9 cellular contexts compared by ENCODE assay signal in the genomic region with DNA sequence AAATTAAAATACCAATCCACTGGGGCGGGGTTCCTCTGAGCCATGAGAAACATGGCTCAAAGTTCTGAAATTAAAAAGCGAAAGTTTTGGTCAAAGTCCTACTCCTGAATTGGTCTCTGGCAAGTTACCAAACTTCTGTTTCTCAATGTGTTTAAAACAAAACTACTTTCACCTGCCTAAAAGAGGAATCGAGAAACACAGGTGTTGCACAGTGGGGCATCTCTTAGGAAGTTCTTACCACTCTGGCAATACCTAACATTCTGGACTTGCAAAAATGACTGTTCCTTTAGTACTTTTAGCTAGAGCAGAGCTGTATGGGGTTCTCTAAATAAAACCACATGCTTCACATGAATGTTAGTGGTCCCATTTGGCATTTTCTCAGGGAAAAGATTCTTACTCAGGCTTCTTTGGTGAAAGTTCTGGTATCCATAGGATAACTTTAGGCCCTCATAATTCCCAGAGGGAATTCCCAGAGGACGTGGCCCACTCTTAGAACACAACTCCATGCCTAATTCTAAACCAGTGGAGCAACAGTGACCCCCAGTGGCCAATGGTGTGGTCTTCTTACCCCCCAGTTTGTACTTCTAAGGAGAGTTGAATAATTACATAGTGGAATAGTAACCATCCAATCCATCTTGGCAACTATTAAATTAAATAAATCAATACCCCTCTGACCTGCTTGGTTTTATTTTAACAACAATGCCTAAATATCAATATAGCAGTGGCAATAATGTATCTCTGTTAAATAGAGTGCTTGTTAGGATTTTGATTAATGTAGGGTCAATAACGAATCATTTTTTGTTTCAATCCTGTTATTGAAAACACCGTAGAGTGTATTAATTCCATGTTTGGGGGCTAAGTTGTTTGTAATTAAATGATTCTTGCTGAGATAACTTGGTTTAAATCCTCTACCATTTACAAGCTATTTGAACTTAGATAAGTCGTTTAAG. TPM values are rescaled to one million over a fixed set of nuclear protein-coding genes. Genes with fewer than 3 reads are reported as not detected.
DNase-seq lines count a peak whose midpoint lies in the region; ATAC-seq, FAIRE-seq and TF ChIP-seq lines count a peak whose summit lies in the region.
"Had no signal": no experiment of that assay in that cellular context is flagged by ENCODE, and none has a peak within 500 bp of the region (broad histone marks: within the 10 kb centered on the region; RNA-seq: fewer than 3 reads in every experiment).

No MANE protein-coding gene starts in this region.

- H3K27ac ChIP-seq in CD4-positive, alpha-beta memory T cell (ENCODE audit: low read depth, low read length), result no peak overlapping the region

- peaks cover 4 to 5% of the 10 kb centered on the region in 2 donors for H3K27me3 Mint-ChIP-seq in CD4-positive, alpha-beta memory T cell
- peaks cover 2% of the 10 kb centered on the region for H3K27me3 Mint-ChIP-seq in activated CD4-positive, alpha-beta memory T cell treated with anti-CD3 and anti-CD28 coated beads for 36 hours
- H3K27me3 Mint-ChIP-seq: activated naive CD8-positive, alpha-beta T cell had no signal

- no peak overlapping the region for H3K4me3 ChIP-seq in CD4-positive, alpha-beta memory T cell (ENCODE audit: low read length in 2 of 2)
- H3K4me3 ChIP-seq in fibroblast of mammary gland (ENCODE audit: control insufficient read depth, low read depth, low read length), result no peak overlapping the region

- POLR2A ChIA-PET in CD4-positive, alpha-beta memory T cell (lab: Charles Lee; ENCODE audit: partially characterized antibody), result no interaction called here
- POLR2A ChIA-PET in activated CD4-positive, alpha-beta memory T cell treated with anti-CD3 and anti-CD28 coated beads for 36 hours (lab: Charles Lee), result no interaction called here

- CTCF ChIA-PET in CD4-positive, alpha-beta memory T cell (lab: Charles Lee; ENCODE audit: partially characterized antibody), result interaction anchor here (1.5 to 2.5 kb wide), 3 partner anchors 13 to 690 kb away, joined by 5 to 12 read pairs (median 5); no protein-coding TSS in a partner anchor
- CTCF ChIA-PET in activated CD4-positive, alpha-beta memory T cell treated with anti-CD3 and anti-CD28 coated beads for 36 hours (lab: Charles Lee), result interaction anchor here (0.6 to 3.9 kb wide), 8 partner anchors 9 to 742 kb away, joined by 3 to 19 read pairs (median 4); no protein-coding TSS in a partner anchor

- no peaks in the 10 kb centered on the region for H3K36me3 Mint-ChIP-seq in CD4-positive, alpha-beta memory T cell
- no peaks in the 10 kb centered on the region for H3K36me3 Mint-ChIP-seq in activated CD4-positive, alpha-beta memory T cell treated with anti-CD3 and anti-CD28 coated beads for 36 hours
- H3K36me3 Mint-ChIP-seq: activated naive CD8-positive, alpha-beta T cell had no signal

- no peaks in the 10 kb centered on the region for H3K9me3 ChIP-seq in CD4-positive, alpha-beta memory T cell (ENCODE audit: control insufficient read depth in 1 of 2, low read length in 2 of 2)

- H3K4me1 ChIP-seq in CD4-positive, alpha-beta memory T cell (ENCODE audit: insufficient read depth, low read length), result no peaks in the 10 kb centered on the region

- no peak for FAIRE-seq in HTR-8/SVneo (lab: Jason Lieb, UNC)

- no peak overlapping the region for H3K4me3 Mint-ChIP-seq in CD4-positive, alpha-beta memory T cell
- no peak overlapping the region for H3K4me3 Mint-ChIP-seq in activated CD4-positive, alpha-beta memory T cell treated with anti-CD3 and anti-CD28 coated beads for 36 hours
- H3K4me3 Mint-ChIP-seq: activated naive CD8-positive, alpha-beta T cell had no signal

- H3K4me1 Mint-ChIP-seq in CD4-positive, alpha-beta memory T cell, result no peaks in the 10 kb centered on the region
- H3K4me1 Mint-ChIP-seq in activated CD4-positive, alpha-beta memory T cell treated with anti-CD3 and anti-CD28 coated beads for 36 hours (ENCODE audit: low read depth), result no peaks in the 10 kb centered on the region

- peak; percentile 94 for ATAC-seq in GM18520 (IDR thresholded peaks at IDR 0.05; ENCODE audit: unreplicated experiment)
- peak; percentile 100 for ATAC-seq in HG02973 (IDR thresholded peaks at IDR 0.05; ENCODE audit: unreplicated experiment)
- ATAC-seq in omental fat pad (ENCODE audit: low FRiP score), result peak; percentile 78

- H3K27ac Mint-ChIP-seq in CD4-positive, alpha-beta memory T cell, result no peak overlapping the region
- H3K27ac Mint-ChIP-seq in activated CD4-positive, alpha-beta memory T cell treated with anti-CD3 and anti-CD28 coated beads for 36 hours, result no peak overlapping the region
- H3K27ac Mint-ChIP-seq: activated naive CD8-positive, alpha-beta T cell had no signal

- peak; percentile 81 for TF ChIP-seq CTCF in fibroblast of mammary gland (conservative IDR thresholded peaks at IDR 0.05; ENCODE audit: control insufficient read depth, insufficient read depth, low read depth, low read length)
- peak in 1 of 3 donors; percentile 33 for TF ChIP-seq CTCF in omental fat pad (IDR thresholded peaks at IDR 0.05)

- no peaks in the 10 kb centered on the region for H3K27me3 ChIP-seq in CD4-positive, alpha-beta memory T cell (ENCODE audit: insufficient read depth, low read length)

- DNase-seq in CD4-positive, alpha-beta memory T cell, result peak in 4 of 5 donors; percentile 20 to 39 (median 23)
- DNase-seq in NCI-H2227 (lab: John Stamatoyannopoulos, UW; ENCODE audit: unreplicated experiment) (peak; percentile 70), fibroblast of mammary gland (ENCODE audit: low read depth) (peak; percentile 71), omental fat pad (ENCODE audit: low spot score) (peak; percentile 63), HTR-8/SVneo (ENCODE audit: insufficient read length, low spot score) (no peak)
- DNase-seq in activated CD4-positive, alpha-beta memory T cell treated with anti-CD3 and anti-CD28 coated beads for 36 hours, result peak; percentile 51

- no peaks in the 10 kb centered on the region for H3K36me3 ChIP-seq in CD4-positive, alpha-beta memory T cell (ENCODE audit: insufficient read depth, low read length)

- no peaks in the 10 kb centered on the region for H3K9me3 Mint-ChIP-seq in CD4-positive, alpha-beta memory T cell
- no peaks in the 10 kb centered on the region for H3K9me3 Mint-ChIP-seq in activated CD4-positive, alpha-beta memory T cell treated with anti-CD3 and anti-CD28 coated beads for 36 hours

- intact Hi-C loops in CD4-positive, alpha-beta memory T cell (cut with micrococcal nuclease), result loop anchor here (1.0 to 5.0 kb wide), 2 partner anchors 691 to 830 kb away; no protein-coding TSS in a partner anchor
- intact Hi-C loops in activated CD4-positive, alpha-beta memory T cell treated with anti-CD3 and anti-CD28 coated beads for 36 hours (cut with micrococcal nuclease), result loop anchor here (1.0 kb wide), 1 partner anchor 690 kb away; no protein-coding TSS in a partner anchor

RNA-seq across cellular contexts. Expression of a gene that starts 21.9 kb away (rescaled TPM):
- not detected for total RNA-seq in CD4-positive, alpha-beta memory T cell
- not detected for polyA plus RNA-seq in CD4-positive, alpha-beta memory T cell
- not detected for total RNA-seq in activated CD4-positive, alpha-beta memory T cell treated with anti-CD3 and anti-CD28 coated beads for 36 hours
- 10 to 100 TPM in 1 of 4 donors, 1 to 10 TPM in 3; 2.0 to 24.6 (median 4.4) TPM for total RNA-seq in omental fat pad
